In genomic region chrX:47191806-47192401, GRCh38 we compare ENCODE assay signal across 1 cellular context.
TF ChIP-seq lines count a peak whose summit lies in the region.

No MANE protein-coding gene starts in this region.

TF ChIP-seq in SK-N-SH treated with all-trans-retinoic acid at 6 μM for 48 hours, 23 proteins besides CTCF, POLR2A, EP300 and RAD21 (continued from another document):
- TF ChIP-seq TOX (CRISPR knock-in tag; IDR thresholded peaks at IDR 0.05; ENCODE audit: borderline replicate concordance) (no peak), CSRNP3 (CRISPR knock-in tag; IDR thresholded peaks at IDR 0.05) (no peak), PPARA (CRISPR knock-in tag; IDR thresholded peaks at IDR 0.05; ENCODE audit: borderline replicate concordance) (no peak), ZFP30 (CRISPR knock-in tag; IDR thresholded peaks at IDR 0.05) (no peak)
TF ChIP-seq in SK-N-SH treated with all-trans-retinoic acid at 6 μM for 48 hours: peak in this region for 0.
